In the genomic region with DNA sequence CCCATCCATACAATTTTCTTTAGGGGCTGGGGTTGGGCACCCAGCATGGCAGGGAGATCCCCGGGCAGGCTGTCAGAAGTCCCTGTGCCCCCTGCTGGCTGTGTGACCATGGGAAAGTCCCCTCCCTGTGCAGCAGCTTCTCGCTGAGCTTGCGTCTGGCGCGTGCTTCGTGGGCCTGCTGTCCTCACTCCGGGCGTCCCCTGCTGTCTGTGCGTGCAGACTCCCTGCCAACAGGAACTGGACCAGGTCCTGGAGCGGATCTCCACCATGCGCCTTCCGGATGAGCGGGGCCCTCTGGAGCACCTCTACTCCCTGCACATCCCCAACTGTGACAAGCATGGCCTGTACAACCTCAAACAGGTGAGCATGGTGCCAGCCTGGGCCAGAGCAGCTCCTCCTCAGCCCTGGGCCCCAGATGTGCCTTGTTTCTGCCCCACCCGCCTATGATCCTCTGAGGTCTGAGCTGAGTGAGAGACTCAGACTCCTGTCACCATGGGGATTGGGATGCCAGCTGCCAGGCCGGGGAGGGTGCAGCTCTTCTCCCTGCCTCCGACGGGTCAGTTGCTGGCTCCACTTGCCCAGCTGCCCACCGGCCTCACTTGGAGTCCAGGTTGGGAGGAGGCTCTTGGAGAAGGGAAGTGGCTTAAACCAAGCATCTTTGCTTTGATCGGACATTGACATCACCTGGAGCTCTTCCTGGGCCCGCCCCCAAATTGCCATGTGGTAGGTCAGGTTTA, we compare ENCODE assay signal across 1 cellular context.
TF ChIP-seq lines count a peak whose summit lies in the region.

No MANE protein-coding gene starts in this region.

TF ChIP-seq in HepG2, 621 proteins besides CTCF, POLR2A, EP300 and RAD21 (continued from another document):
- TF ChIP-seq, protein P1, sequence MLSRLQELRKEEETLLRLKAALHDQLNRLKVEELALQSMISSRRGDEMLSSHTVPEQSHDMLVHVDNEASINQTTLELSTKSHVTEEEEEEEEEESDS (CRISPR knock-in tag; IDR thresholded peaks at IDR 0.05; ENCODE audit: borderline replicate concordance) = no peak
- TF ChIP-seq ZNF619 (CRISPR knock-in tag; IDR thresholded peaks at IDR 0.05) = peak; percentile 21; the same call in 1 of the 2 replicates
- TF ChIP-seq, protein P2, sequence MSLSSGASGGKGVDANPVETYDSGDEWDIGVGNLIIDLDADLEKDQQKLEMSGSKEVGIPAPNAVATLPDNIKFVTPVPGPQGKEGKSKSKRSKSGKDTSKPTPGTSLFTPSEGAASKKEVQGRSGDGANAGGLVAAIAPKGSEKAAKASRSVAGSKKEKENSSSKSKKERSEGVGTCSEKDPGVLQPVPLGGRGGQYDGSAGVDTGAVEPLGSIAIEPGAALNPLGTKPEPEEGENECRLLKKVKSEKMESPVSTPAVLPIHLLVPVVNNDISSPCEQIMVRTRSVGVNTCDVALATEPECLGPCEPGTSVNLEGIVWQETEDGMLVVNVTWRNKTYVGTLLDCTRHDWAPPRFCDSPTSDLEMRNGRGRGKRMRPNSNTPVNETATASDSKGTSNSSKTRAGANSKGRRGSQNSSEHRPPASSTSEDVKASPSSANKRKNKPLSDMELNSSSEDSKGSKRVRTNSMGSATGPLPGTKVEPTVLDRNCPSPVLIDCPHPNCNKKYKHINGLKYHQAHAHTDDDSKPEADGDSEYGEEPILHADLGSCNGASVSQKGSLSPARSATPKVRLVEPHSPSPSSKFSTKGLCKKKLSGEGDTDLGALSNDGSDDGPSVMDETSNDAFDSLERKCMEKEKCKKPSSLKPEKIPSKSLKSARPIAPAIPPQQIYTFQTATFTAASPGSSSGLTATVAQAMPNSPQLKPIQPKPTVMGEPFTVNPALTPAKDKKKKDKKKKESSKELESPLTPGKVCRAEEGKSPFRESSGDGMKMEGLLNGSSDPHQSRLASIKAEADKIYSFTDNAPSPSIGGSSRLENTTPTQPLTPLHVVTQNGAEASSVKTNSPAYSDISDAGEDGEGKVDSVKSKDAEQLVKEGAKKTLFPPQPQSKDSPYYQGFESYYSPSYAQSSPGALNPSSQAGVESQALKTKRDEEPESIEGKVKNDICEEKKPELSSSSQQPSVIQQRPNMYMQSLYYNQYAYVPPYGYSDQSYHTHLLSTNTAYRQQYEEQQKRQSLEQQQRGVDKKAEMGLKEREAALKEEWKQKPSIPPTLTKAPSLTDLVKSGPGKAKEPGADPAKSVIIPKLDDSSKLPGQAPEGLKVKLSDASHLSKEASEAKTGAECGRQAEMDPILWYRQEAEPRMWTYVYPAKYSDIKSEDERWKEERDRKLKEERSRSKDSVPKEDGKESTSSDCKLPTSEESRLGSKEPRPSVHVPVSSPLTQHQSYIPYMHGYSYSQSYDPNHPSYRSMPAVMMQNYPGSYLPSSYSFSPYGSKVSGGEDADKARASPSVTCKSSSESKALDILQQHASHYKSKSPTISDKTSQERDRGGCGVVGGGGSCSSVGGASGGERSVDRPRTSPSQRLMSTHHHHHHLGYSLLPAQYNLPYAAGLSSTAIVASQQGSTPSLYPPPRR (CRISPR knock-in tag; IDR thresholded peaks at IDR 0.05; ENCODE audit: borderline replicate concordance) = peak; percentile 39; the same call in 1 of the 2 replicates
- TF ChIP-seq ZNF772 (CRISPR knock-in tag; IDR thresholded peaks at IDR 0.05) = 0 out of 2 replicates have a peak, but pooled peaks have one; percentile 70
- peak; percentile 56; the same call in 1 of the 2 replicates for TF ChIP-seq ZNF501 (CRISPR knock-in tag; IDR thresholded peaks at IDR 0.05)
- TF ChIP-seq ZNF552 (CRISPR knock-in tag; IDR thresholded peaks at IDR 0.05; ENCODE audit: borderline replicate concordance) = no peak
- no peak for TF ChIP-seq HHEX (CRISPR knock-in tag; IDR thresholded peaks at IDR 0.05)
- TF ChIP-seq ZZZ3 (CRISPR knock-in tag; IDR thresholded peaks at IDR 0.05; ENCODE audit: borderline replicate concordance) = peak; percentile 24; the same call in 1 of the 2 replicates
- TF ChIP-seq, protein P3, sequence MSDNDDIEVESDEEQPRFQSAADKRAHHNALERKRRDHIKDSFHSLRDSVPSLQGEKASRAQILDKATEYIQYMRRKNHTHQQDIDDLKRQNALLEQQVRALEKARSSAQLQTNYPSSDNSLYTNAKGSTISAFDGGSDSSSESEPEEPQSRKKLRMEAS (IDR thresholded peaks at IDR 0.05) = peak; percentile 37; the same call in 1 of the 2 replicates
